Comparison of ENCODE assay signal across 17 cellular contexts in the genomic region with DNA sequence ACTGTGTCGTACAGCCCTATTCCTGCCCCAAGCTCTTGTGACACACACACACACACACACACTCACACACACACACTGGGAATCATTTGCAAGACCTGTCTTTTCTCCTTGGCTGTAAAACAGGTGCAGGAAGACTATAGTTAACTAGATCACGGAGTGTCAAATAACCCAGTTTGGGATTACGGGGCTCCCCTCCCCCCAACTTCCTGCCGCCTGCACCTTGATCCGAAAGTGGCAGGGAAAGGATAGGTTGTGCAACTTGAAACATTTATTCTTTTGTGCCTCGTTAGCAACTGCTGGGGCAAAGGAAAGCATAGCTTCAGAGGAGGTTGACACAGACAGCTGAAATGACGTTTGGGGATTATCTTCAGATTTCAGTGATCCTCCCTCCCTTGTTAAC.
A peak's percentile ranks its signal among the peaks of the same experiment; 100 is the strongest.
DNase-seq lines count a peak whose midpoint lies in the region; ATAC-seq, FAIRE-seq and TF ChIP-seq lines count a peak whose summit lies in the region.
"Had no signal": no experiment of that assay in that cellular context is flagged by ENCODE, and none has a peak within 500 bp of the region (broad histone marks: within the 10 kb centered on the region; RNA-seq: fewer than 3 reads in every experiment).

No MANE protein-coding gene starts in this region.

- CTCF ChIA-PET in HEK293 (lab: Yijun Ruan, JAX): no interaction called here

- H3K4me1 ChIP-seq in HEK293 (ENCODE audit: control insufficient read depth, insufficient read depth, low read length) (no peaks in the 10 kb centered on the region), duodenal mucosa (ENCODE audit: control insufficient read depth in 1 of 2, insufficient read depth in 2 of 2, low read length in 2 of 2) (peaks cover 14 to 24% of the 10 kb centered on the region in 2 donors), small intestine (ENCODE audit: control insufficient read depth in 2 of 2, insufficient read depth in 1 of 2, low read depth in 1 of 2, low read length in 1 of 2) (peaks cover 0 to 5% of the 10 kb centered on the region in 2 donors)
- H3K4me1 ChIP-seq: BE2C had no signal

- no peaks in the 10 kb centered on the region for H3K9me3 ChIP-seq in HEK293 (ENCODE audit: control insufficient read depth, insufficient read depth, low read depth, low read length)
- H3K9me3 ChIP-seq in duodenal mucosa (ENCODE audit: control insufficient read depth in 1 of 2, low read length in 2 of 2): no peaks in the 10 kb centered on the region
- no peaks in the 10 kb centered on the region for H3K9me3 ChIP-seq in small intestine (ENCODE audit: control insufficient read depth, low read depth)
- H3K9me3 ChIP-seq: BE2C had no signal

- FAIRE-seq in small intestine (lab: Jason Lieb, UNC): no peak
- FAIRE-seq: H54 had no signal

- no peak for TF ChIP-seq CTCF in HEK293 (tag by site-specific recombination; IDR thresholded peaks at IDR 0.05)

- no peaks in the 10 kb centered on the region for H3K27me3 ChIP-seq in duodenal mucosa (ENCODE audit: control insufficient read depth in 1 of 2, insufficient read depth in 2 of 2, low read length in 2 of 2)
- H3K27me3 ChIP-seq in small intestine (ENCODE audit: control insufficient read depth in 2 of 2, insufficient read depth in 2 of 2, low read length in 2 of 2): no peaks in the 10 kb centered on the region
- H3K27me3 ChIP-seq: BE2C had no signal

- H3K36me3 ChIP-seq in HEK293 (ENCODE audit: control insufficient read depth in 2 of 2, insufficient read depth in 1 of 2, low read length in 2 of 2): peaks cover 0 to 11% of the 10 kb centered on the region in 2 experiments; a peak in 2 of 3 replicates
- no peaks in the 10 kb centered on the region for H3K36me3 ChIP-seq in duodenal mucosa (ENCODE audit: control insufficient read depth in 1 of 2, insufficient read depth in 2 of 2, low read length in 2 of 2)
- no peaks in the 10 kb centered on the region for H3K36me3 ChIP-seq in small intestine (ENCODE audit: control insufficient read depth in 2 of 2, insufficient read depth in 2 of 2, low read length in 2 of 2)
- H3K36me3 ChIP-seq: BE2C had no signal

- POLR2A ChIA-PET in HEK293 (lab: Yijun Ruan, JAX): no interaction called here

- no peak for ATAC-seq in HG03565 (IDR thresholded peaks at IDR 0.05; ENCODE audit: unreplicated experiment)
- no peak for ATAC-seq in GM19395 (IDR thresholded peaks at IDR 0.05; ENCODE audit: unreplicated experiment)

- 8 to 50% (median 28%) methylated on average over 7 of the region's 7 CpGs for WGBS in small intestine, 3 donors

- peak overlapping the region; percentile 9 to 55 for H3K9ac ChIP-seq in duodenal mucosa (ENCODE audit: low read depth in 1 of 2, low read length in 2 of 2)

- DNase-seq in left kidney (ENCODE audit: low read depth, low spot score) (peak; percentile 43), small intestine (peak; percentile 66), AML-193 (lab: John Stamatoyannopoulos, UW) (no peak)
- DNase-seq: BE2C; CD4-positive, alpha-beta memory T cell; IMR-90; NCI-H1417; NCI-H2081 treated with DMSO at 0.1 percent for 48 hours; NCI-H2227 treated with DMSO at 0.1 percent for 48 hours; NCI-H524 treated with DMSO at 0.1 percent for 48 hours; OCI-M1 had no signal

- H3K4me3 ChIP-seq in HEK293 (ENCODE audit: low read depth, low read length) (no peak overlapping the region), duodenal mucosa (ENCODE audit: low read depth in 1 of 2, low read length in 2 of 2) (no peak overlapping the region), small intestine (ENCODE audit: low read depth in 1 of 2, low read length in 2 of 2) (no peak overlapping the region)

- H3K27ac ChIP-seq in HEK293 (ENCODE audit: extremely low read depth, low read depth, low read length): no peak overlapping the region
- H3K27ac ChIP-seq in duodenal mucosa (ENCODE audit: low read depth, low read length): no peak overlapping the region
- peak overlapping the region in 1 of 2 donors; percentile 26 for H3K27ac ChIP-seq in small intestine (ENCODE audit: low read depth in 1 of 2, low read length in 1 of 2)
- H3K27ac ChIP-seq: RWPE1 had no signal

TF ChIP-seq in HEK293, 187 proteins besides CTCF, POLR2A, EP300 and RAD21:
- TF ChIP-seq ZNF510 (tag by site-specific recombination; IDR thresholded peaks at IDR 0.05; ENCODE audit: insufficient replicate concordance) (no peak), ZNF626 (tag by site-specific recombination; IDR thresholded peaks at IDR 0.05) (no peak)
- TF ChIP-seq, protein P1, sequence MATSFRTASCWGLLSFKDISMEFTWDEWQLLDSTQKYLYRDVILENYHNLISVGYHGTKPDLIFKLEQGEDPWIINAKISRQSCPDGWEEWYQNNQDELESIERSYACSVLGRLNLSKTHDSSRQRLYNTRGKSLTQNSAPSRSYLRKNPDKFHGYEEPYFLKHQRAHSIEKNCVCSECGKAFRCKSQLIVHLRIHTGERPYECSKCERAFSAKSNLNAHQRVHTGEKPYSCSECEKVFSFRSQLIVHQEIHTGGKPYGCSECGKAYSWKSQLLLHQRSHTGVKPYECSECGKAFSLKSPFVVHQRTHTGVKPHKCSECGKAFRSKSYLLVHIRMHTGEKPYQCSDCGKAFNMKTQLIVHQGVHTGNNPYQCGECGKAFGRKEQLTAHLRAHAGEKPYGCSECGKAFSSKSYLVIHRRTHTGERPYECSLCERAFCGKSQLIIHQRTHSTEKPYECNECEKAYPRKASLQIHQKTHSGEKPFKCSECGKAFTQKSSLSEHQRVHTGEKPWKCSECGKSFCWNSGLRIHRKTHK (tag by site-specific recombination; IDR thresholded peaks at IDR 0.05): no peak
- TF ChIP-seq, protein P2, sequence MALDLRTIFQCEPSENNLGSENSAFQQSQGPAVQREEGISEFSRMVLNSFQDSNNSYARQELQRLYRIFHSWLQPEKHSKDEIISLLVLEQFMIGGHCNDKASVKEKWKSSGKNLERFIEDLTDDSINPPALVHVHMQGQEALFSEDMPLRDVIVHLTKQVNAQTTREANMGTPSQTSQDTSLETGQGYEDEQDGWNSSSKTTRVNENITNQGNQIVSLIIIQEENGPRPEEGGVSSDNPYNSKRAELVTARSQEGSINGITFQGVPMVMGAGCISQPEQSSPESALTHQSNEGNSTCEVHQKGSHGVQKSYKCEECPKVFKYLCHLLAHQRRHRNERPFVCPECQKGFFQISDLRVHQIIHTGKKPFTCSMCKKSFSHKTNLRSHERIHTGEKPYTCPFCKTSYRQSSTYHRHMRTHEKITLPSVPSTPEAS (tag by site-specific recombination; IDR thresholded peaks at IDR 0.05): 0 out of 2 replicates have a peak, but pooled peaks have one; percentile 17
- TF ChIP-seq, protein P3, sequence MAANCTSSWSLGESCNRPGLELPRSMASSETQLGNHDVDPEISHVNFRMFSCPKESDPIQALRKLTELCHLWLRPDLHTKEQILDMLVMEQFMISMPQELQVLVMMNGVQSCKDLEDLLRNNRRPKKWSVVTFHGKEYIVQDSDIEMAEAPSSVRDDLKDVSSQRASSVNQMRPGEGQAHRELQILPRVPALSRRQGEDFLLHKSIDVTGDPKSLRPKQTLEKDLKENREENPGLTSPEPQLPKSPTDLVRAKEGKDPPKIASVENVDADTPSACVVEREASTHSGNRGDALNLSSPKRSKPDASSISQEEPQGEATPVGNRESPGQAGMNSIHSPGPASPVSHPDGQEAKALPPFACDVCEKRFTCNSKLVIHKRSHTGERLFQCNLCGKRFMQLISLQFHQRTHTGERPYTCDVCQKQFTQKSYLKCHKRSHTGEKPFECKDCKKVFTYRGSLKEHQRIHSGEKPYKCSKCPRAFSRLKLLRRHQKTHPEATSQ (tag by site-specific recombination; IDR thresholded peaks at IDR 0.05): no peak
- TF ChIP-seq, protein P4, sequence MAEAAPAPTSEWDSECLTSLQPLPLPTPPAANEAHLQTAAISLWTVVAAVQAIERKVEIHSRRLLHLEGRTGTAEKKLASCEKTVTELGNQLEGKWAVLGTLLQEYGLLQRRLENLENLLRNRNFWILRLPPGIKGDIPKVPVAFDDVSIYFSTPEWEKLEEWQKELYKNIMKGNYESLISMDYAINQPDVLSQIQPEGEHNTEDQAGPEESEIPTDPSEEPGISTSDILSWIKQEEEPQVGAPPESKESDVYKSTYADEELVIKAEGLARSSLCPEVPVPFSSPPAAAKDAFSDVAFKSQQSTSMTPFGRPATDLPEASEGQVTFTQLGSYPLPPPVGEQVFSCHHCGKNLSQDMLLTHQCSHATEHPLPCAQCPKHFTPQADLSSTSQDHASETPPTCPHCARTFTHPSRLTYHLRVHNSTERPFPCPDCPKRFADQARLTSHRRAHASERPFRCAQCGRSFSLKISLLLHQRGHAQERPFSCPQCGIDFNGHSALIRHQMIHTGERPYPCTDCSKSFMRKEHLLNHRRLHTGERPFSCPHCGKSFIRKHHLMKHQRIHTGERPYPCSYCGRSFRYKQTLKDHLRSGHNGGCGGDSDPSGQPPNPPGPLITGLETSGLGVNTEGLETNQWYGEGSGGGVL (tag by site-specific recombination; IDR thresholded peaks at IDR 0.05): no peak

Comparison
In these comparisons a context has a peak if more than half of its experiments do, and no peak if none do; other contexts are left out.
1. DNase-seq: peak in left kidney (single experiment) and small intestine (single experiment); none in AML-193 (0 of 2).